In the genomic region with DNA sequence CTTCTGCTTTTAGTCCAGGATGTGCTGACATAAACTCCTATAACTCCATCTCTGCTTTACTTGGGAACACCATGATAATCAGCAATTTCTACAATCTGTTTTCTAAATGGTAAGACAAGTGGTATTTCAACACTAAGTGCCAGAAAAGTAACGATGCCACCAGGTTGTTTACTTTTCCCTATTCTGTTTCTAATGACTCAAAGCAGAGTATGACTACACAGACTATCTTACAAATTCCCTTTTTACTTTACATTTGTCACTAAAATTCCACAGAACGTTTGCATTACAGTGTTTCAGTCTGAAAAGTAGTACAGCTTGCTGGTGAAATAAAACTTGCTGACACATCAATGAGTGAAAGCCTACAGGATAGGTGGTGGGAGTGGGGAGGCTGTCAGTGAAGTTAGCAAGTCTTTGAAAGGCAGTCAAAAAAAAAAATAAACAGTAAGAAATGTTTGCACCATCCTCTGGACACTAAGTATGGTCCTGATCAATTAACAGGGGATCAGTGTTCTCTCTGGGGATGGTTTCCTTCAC, we compare ENCODE assay signal across 30 cellular contexts.
DNase-seq lines count a peak whose midpoint lies in the region; ATAC-seq and TF ChIP-seq lines count a peak whose summit lies in the region.
"Had no signal": no experiment of that assay in that cellular context is flagged by ENCODE, and none has a peak within 500 bp of the region (broad histone marks: within the 10 kb centered on the region; RNA-seq: fewer than 3 reads in every experiment).

No MANE protein-coding gene starts in this region.

- TF ChIP-seq CTCF in PC-3 (conservative IDR thresholded peaks at IDR 0.05; ENCODE audit: low read depth, low read length) (no peak), epithelial cell of esophagus (IDR thresholded peaks at IDR 0.05; ENCODE audit: insufficient read depth, low read depth, low read length, missing control alignments) (no peak)

- H3K9me2 ChIP-seq in PC-3 (replicated peaks; ENCODE audit: low read length) = no peaks in the 10 kb centered on the region

- POLR2A ChIA-PET in PC-3 (lab: Charles Lee; ENCODE audit: unreplicated experiment) = no interaction called here
- POLR2A ChIA-PET in CD8-positive, alpha-beta memory T cell (lab: Charles Lee) = no interaction called here

- no peak overlapping the region for H2BK5ac ChIP-seq in mesenchymal stem cell (ENCODE audit: low read depth, low read length, poor library complexity, severe bottlenecking)

- ATAC-seq in PC-3 = peak; percentile 77
- ATAC-seq: activated naive CD4-positive, alpha-beta T cell treated with anti-CD3 and anti-CD28 coated beads, Interleukin-2, amount 50 U/mL, for 72 hours; gastroesophageal sphincter; left cardiac atrium had no signal

- H3K4me3 Mint-ChIP-seq in CD8-positive, alpha-beta memory T cell = no peak overlapping the region
- H3K4me3 Mint-ChIP-seq: activated CD4-positive, alpha-beta T cell treated with anti-CD3 and anti-CD28 coated beads, Interleukin-2, amount 10 ng/mL, durations not matched to agents 24 days and 14 days; dendritic cell treated with granulocyte-macrophage colony-stimulating factor and Interleukin-4, amounts not matched to agents 40 ng/mL and 50 ng/mL, for 4 days; nephron progenitor cell; type B pancreatic cell had no signal

- H3K9me3 ChIP-seq in PC-3 (ENCODE audit: low read length) (0 out of 2 replicates have a peak, but pooled peaks cover 4% of the 10 kb centered on the region), mesenchymal stem cell (ENCODE audit: control insufficient read depth, low read length) (peaks cover 8% of the 10 kb centered on the region)
- H3K9me3 ChIP-seq in CD8-positive, alpha-beta memory T cell (ENCODE audit: low read length) = no peaks in the 10 kb centered on the region
- H3K9me3 ChIP-seq: ascending aorta had no signal

- peaks cover 0 to 1% (median 0%) of the 10 kb centered on the region in 3 donors for H3K36me3 Mint-ChIP-seq in CD8-positive, alpha-beta memory T cell
- H3K36me3 Mint-ChIP-seq: type B pancreatic cell had no signal

- no peak overlapping the region for H3K27ac Mint-ChIP-seq in CD8-positive, alpha-beta memory T cell
- H3K27ac Mint-ChIP-seq: activated CD4-positive, alpha-beta T cell treated with anti-CD3 and anti-CD28 coated beads, Interleukin-2, amount 10 ng/mL, durations not matched to agents 24 days and 14 days; activated naive CD4-positive, alpha-beta T cell treated with anti-CD3 and anti-CD28 coated beads, Interleukin-2, amount 50 U/mL, for 72 hours; dendritic cell treated with granulocyte-macrophage colony-stimulating factor and Interleukin-4, amounts not matched to agents 40 ng/mL and 50 ng/mL, for 4 days; nephron progenitor cell; type B pancreatic cell had no signal

- peak overlapping the region in 1 of 2 experiments; percentile 22 for H3K18ac ChIP-seq in mesenchymal stem cell (ENCODE audit: low read depth in 1 of 2, low read length in 2 of 2)

- no TSS peak for BruUV-seq in PC-3 (replicated peaks; lab: Mats Ljungman, UMichigan)

- H4K8ac ChIP-seq in mesenchymal stem cell (ENCODE audit: low read length) = no peak overlapping the region

- no peaks in the 10 kb centered on the region for H3K36me3 ChIP-seq in ACC112 (ENCODE audit: insufficient read depth, low read length)
- H3K36me3 ChIP-seq in PC-3 (ENCODE audit: low read depth, low read length) = no peaks in the 10 kb centered on the region
- H3K36me3 ChIP-seq in mesenchymal stem cell (ENCODE audit: control insufficient read depth in 1 of 2, insufficient read depth in 2 of 2, low read depth in 1 of 2, low read length in 2 of 2) = no peaks in the 10 kb centered on the region
- H3K36me3 ChIP-seq in CD8-positive, alpha-beta memory T cell (ENCODE audit: insufficient read depth, low read length) = no peaks in the 10 kb centered on the region
- H3K36me3 ChIP-seq: ascending aorta, gastroesophageal sphincter had no signal

- H2BK120ac ChIP-seq in mesenchymal stem cell (ENCODE audit: low read depth, low read length) = no peak overlapping the region

- no peak overlapping the region for H2AK5ac ChIP-seq in mesenchymal stem cell (ENCODE audit: low read length, severe bottlenecking)

- no peak overlapping the region for H2BK15ac ChIP-seq in mesenchymal stem cell (ENCODE audit: low read depth, poor library complexity, severe bottlenecking)

- intact Hi-C loops in PC-3 (cut with micrococcal nuclease) = no loop called here

- no peak overlapping the region for H3K23ac ChIP-seq in mesenchymal stem cell (ENCODE audit: low read length in 2 of 2)

- peak; percentile 64 for DNase-seq in PC-3
- DNase-seq in epithelial cell of esophagus (ENCODE audit: low read depth) = peak; percentile 25
- peak; percentile 61 for DNase-seq in mesenchymal stem cell
- DNase-seq in NCI-H1436 treated with DMSO at 0.1 percent for 48 hours (lab: John Stamatoyannopoulos, UW) = no peak
- DNase-seq in UCSD-AML1 (lab: John Stamatoyannopoulos, UW; ENCODE audit: unreplicated experiment) = no peak
- DNase-seq in CD8-positive, alpha-beta memory T cell = no peak
- DNase-seq in NCI-H2081 (lab: John Stamatoyannopoulos, UW) = no peak
- DNase-seq: activated CD4-positive, alpha-beta T cell treated with anti-CD3 and anti-CD28 coated beads, Interleukin-2, amount 10 ng/mL, durations not matched to agents 24 days and 14 days; activated effector memory CD4-positive, alpha-beta T cell treated with Interleukin-2 at 50 U/mL for 16 hours; Calu3; central memory CD4-positive, alpha-beta T cell; DMS79; hippocampal formation; left cardiac atrium; NCI-H1417 treated with DMSO at 0.1 percent for 48 hours; NCI-H2107; NCI-H446; NCI-H748 treated with DMSO at 0.1 percent for 48 hours; nephron progenitor cell; stimulated activated naive CD4-positive, alpha-beta T cell; SW 1271; T-helper 9 cell had no signal

- no peak overlapping the region for H3K4me3 ChIP-seq in ACC112 (ENCODE audit: low read depth, low read length)
- H3K4me3 ChIP-seq in PC-3 (ENCODE audit: low read length) = no peak overlapping the region
- no peak overlapping the region for H3K4me3 ChIP-seq in epithelial cell of esophagus (ENCODE audit: low read length)
- no peak overlapping the region for H3K4me3 ChIP-seq in mesenchymal stem cell (ENCODE audit: insufficient read depth in 1 of 2, low read depth in 1 of 2, low read length in 2 of 2)
- H3K4me3 ChIP-seq in CD8-positive, alpha-beta memory T cell (ENCODE audit: low read length) = no peak overlapping the region
- H3K4me3 ChIP-seq: ascending aorta, gastroesophageal sphincter, lung had no signal

- H3K4me2 ChIP-seq in PC-3 (ENCODE audit: low read length) (peak overlapping the region; percentile 33), mesenchymal stem cell (ENCODE audit: low read length, poor library complexity, severe bottlenecking) (no peak overlapping the region)
- H3K4me2 ChIP-seq: KMS-11 had no signal

- H3K4me1 ChIP-seq in ACC112 (ENCODE audit: control insufficient read depth, insufficient read depth, low read length, unreplicated experiment) (peaks cover 11% of the 10 kb centered on the region), PC-3 (ENCODE audit: insufficient read depth, low read length) (peaks cover 20% of the 10 kb centered on the region), mesenchymal stem cell (ENCODE audit: control insufficient read depth, insufficient read depth, low read depth, low read length) (no peaks in the 10 kb centered on the region)
- no peaks in the 10 kb centered on the region for H3K4me1 ChIP-seq in CD8-positive, alpha-beta memory T cell (ENCODE audit: insufficient read depth, low read length)
- H3K4me1 ChIP-seq: ascending aorta had no signal

- H3K79me2 ChIP-seq in ACC112 (ENCODE audit: control insufficient read depth, insufficient read depth, low read length, unreplicated experiment) (no peaks in the 10 kb centered on the region), PC-3 (ENCODE audit: low read length) (no peaks in the 10 kb centered on the region)

- H3K4ac ChIP-seq in mesenchymal stem cell (ENCODE audit: low read depth in 1 of 2, low read length in 2 of 2) = no peak overlapping the region

- H3K14ac ChIP-seq in mesenchymal stem cell (ENCODE audit: low read length in 2 of 2) = no peak overlapping the region

- H3K27me3 ChIP-seq in ACC112 (ENCODE audit: insufficient read depth, low read length) = no peaks in the 10 kb centered on the region
- H3K27me3 ChIP-seq in PC-3 (ENCODE audit: low read length) = no peaks in the 10 kb centered on the region
- no peaks in the 10 kb centered on the region for H3K27me3 ChIP-seq in mesenchymal stem cell (ENCODE audit: control insufficient read depth in 1 of 2, insufficient read depth in 1 of 2, low read length in 2 of 2)
- H3K27me3 ChIP-seq in CD8-positive, alpha-beta memory T cell (ENCODE audit: insufficient read depth, low read length, poor library complexity, severe bottlenecking) = no peaks in the 10 kb centered on the region
- H3K27me3 ChIP-seq: ascending aorta, gastroesophageal sphincter had no signal

- H4K91ac ChIP-seq in mesenchymal stem cell (ENCODE audit: low read length) = no peak overlapping the region

- CTCF ChIA-PET in PC-3 (lab: Charles Lee) = no interaction called here
- CTCF ChIA-PET in CD8-positive, alpha-beta memory T cell (lab: Charles Lee) = no interaction called here

- no peak overlapping the region for H2BK12ac ChIP-seq in mesenchymal stem cell (ENCODE audit: low read length in 2 of 2)

- no peaks in the 10 kb centered on the region for H3F3A ChIP-seq in PC-3 (ENCODE audit: low read length, unreplicated experiment)

- WGBS in mesenchymal stem cell = 0% methylated on average over 2 of the region's 2 CpGs

- H3K9ac ChIP-seq in PC-3 (ENCODE audit: low read length) (no peak overlapping the region), mesenchymal stem cell (ENCODE audit: low read length) (no peak overlapping the region)
- H3K9ac ChIP-seq: KMS-11 had no signal

- no peak overlapping the region for H3K27ac ChIP-seq in ACC112 (ENCODE audit: low read depth, low read length)
- 0 out of 2 replicates have a peak overlapping the region, but pooled peaks have one; percentile 1 for H3K27ac ChIP-seq in PC-3 (ENCODE audit: low read length)
- no peak overlapping the region for H3K27ac ChIP-seq in mesenchymal stem cell (ENCODE audit: low read length, poor library complexity, severe bottlenecking)
- H3K27ac ChIP-seq in CD8-positive, alpha-beta memory T cell (ENCODE audit: low read depth, low read length) = no peak overlapping the region
- H3K27ac ChIP-seq: ascending aorta, gastroesophageal sphincter, KMS-11 had no signal

- no peaks in the 10 kb centered on the region for H4K20me1 ChIP-seq in PC-3 (ENCODE audit: low read length)

- H3K4me1 Mint-ChIP-seq in CD8-positive, alpha-beta memory T cell = no peaks in the 10 kb centered on the region
- H3K4me1 Mint-ChIP-seq: activated CD4-positive, alpha-beta T cell treated with anti-CD3 and anti-CD28 coated beads, Interleukin-2, amount 10 ng/mL, durations not matched to agents 24 days and 14 days had no signal

- H3K27me3 Mint-ChIP-seq in CD8-positive, alpha-beta memory T cell = no peaks in the 10 kb centered on the region
- H3K27me3 Mint-ChIP-seq: activated CD4-positive, alpha-beta T cell treated with anti-CD3 and anti-CD28 coated beads, Interleukin-2, amount 10 ng/mL, durations not matched to agents 24 days and 14 days; dendritic cell treated with granulocyte-macrophage colony-stimulating factor and Interleukin-4, amounts not matched to agents 40 ng/mL and 50 ng/mL, for 4 days; type B pancreatic cell had no signal

- peak overlapping the region; percentile 39 for H2AFZ ChIP-seq in ACC112 (ENCODE audit: low read length, unreplicated experiment)
- H2AFZ ChIP-seq in PC-3 (ENCODE audit: low read length) = no peak overlapping the region
- no peak overlapping the region for H2AFZ ChIP-seq in mesenchymal stem cell (ENCODE audit: low read depth, low read length)

- no peaks in the 10 kb centered on the region for H3K79me1 ChIP-seq in mesenchymal stem cell (replicated peaks; ENCODE audit: low read length, poor library complexity, severe bottlenecking)

- H3K9me3 Mint-ChIP-seq in CD8-positive, alpha-beta memory T cell = peaks cover 3 to 33% (median 13%) of the 10 kb centered on the region in 5 donors

Comparison
In these comparisons a context has a peak if more than half of its experiments do, and no peak if none do; other contexts are left out.
1. DNase-seq: peak in PC-3 (single experiment), epithelial cell of esophagus (single experiment) and mesenchymal stem cell (single experiment); none in NCI-H1436 treated with DMSO at 0.1 percent for 48 hours (single experiment), UCSD-AML1 (single experiment), CD8-positive, alpha-beta memory T cell (0 of 5) and NCI-H2081 (0 of 2).